Comparison of ENCODE assay signal across 11 cellular contexts in the genomic region with DNA sequence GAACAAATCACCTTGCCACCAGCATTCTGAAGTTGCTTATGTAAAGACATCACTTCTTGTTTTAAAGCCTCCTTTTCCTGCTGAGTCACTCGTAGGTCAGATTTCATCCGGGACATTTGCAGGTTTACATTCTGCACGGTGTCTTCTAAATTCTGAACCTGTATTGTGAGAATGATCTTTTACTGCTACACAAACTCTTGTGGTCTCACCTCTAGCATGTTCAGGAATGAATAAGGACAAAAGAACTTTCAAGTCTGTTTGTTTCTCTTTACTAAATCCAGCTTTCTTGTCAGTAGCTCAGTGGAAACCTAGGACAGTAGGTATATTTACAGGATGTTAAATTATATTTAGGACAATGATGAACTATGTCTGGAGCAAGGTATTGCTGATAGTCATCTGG.
DNase-seq lines count a peak whose midpoint lies in the region; ATAC-seq, FAIRE-seq and TF ChIP-seq lines count a peak whose summit lies in the region.
"Had no signal": no experiment of that assay in that cellular context is flagged by ENCODE, and none has a peak within 500 bp of the region (broad histone marks: within the 10 kb centered on the region; RNA-seq: fewer than 3 reads in every experiment).

No MANE protein-coding gene starts in this region.

- intact Hi-C loops in GM12878 (cut with micrococcal nuclease; ENCODE audit: unreplicated experiment) (no loop called here), pancreas (cut with DNase I) (no loop called here), posterior cingulate gyrus (cut with DNase I) (no loop called here), adrenal gland (cut with DNase I) (no loop called here)

- H3K4me3 ChIP-seq in GM12878 (no peak overlapping the region), pancreas (no peak overlapping the region), adrenal gland (no peak overlapping the region)

- TF ChIP-seq POLR2A in GM12878 (IDR thresholded peaks at IDR 0.05; ENCODE audit: low read depth, low read length) (no peak), adrenal gland (IDR thresholded peaks at IDR 0.05) (no peak)

- no peaks in the 10 kb centered on the region for H3K79me2 ChIP-seq in GM12878 (ENCODE audit: control insufficient read depth, insufficient read depth, low read length)

- POLR2A ChIA-PET in GM12878 (lab: Charles Lee), result interaction anchor here (1.4 kb wide), 1 partner anchor 34 kb away, joined by 3 read pairs; no protein-coding TSS in a partner anchor

- H3K9me3 ChIP-seq in GM12878 (replicated peaks; ENCODE audit: control insufficient read depth, insufficient read depth, low read length) (no peaks in the 10 kb centered on the region), pancreas (no peaks in the 10 kb centered on the region), adrenal gland (replicated peaks in 1 of 3) (no peaks in the 10 kb centered on the region)

- RAD21 ChIA-PET in GM12878 (lab: Charles Lee; ENCODE audit: unreplicated experiment), result interaction anchor here (3.6 kb wide), 2 partner anchors 21 to 119 kb away, joined by 16 to 24 read pairs; no protein-coding TSS in a partner anchor

- CTCF ChIA-PET in GM12878 (lab: Yijun Ruan, JAX), result interaction anchor here (1.0 kb wide), 1 partner anchor 27 kb away, joined by 3 read pairs; no protein-coding TSS in a partner anchor

- peaks cover 30% of the 10 kb centered on the region for H3K4me1 ChIP-seq in GM12878 (ENCODE audit: control insufficient read depth, insufficient read depth, low read length)
- peaks cover 0 to 5% (median 0%) of the 10 kb centered on the region in 3 donors for H3K4me1 ChIP-seq in pancreas
- peaks cover 0 to 15% of the 10 kb centered on the region in 2 donors for H3K4me1 ChIP-seq in adrenal gland (replicated peaks in 1 of 2)

- BruUV-seq in GM12878 (replicated peaks; lab: Mats Ljungman, UMichigan), result no TSS peak

- H3K9ac ChIP-seq in GM12878 (ENCODE audit: control insufficient read depth, insufficient read depth, low read length), result no peak overlapping the region

- in situ Hi-C loops in GM12878 (cut with MboI), result no loop called here

- H3K27ac ChIP-seq in GM12878 (ENCODE audit: control insufficient read depth, insufficient read depth), result peak overlapping the region; percentile 54
- H3K27ac ChIP-seq in pancreas, result no peak overlapping the region
- no peak overlapping the region for H3K27ac ChIP-seq in adrenal gland

- TF ChIP-seq CTCF in GM12878 (IDR thresholded peaks at IDR 0.05 in 2 of 3, conservative IDR thresholded peaks at IDR 0.05 in 1 of 3; ENCODE audit: control insufficient read depth in 2 of 3, extremely low read depth in 1 of 3, insufficient read depth in 1 of 3, low read depth in 3 of 3, low read length in 3 of 3), result no peak
- no peak for TF ChIP-seq CTCF in pancreas (IDR thresholded peaks at IDR 0.05)
- no peak for TF ChIP-seq CTCF in adrenal gland (IDR thresholded peaks at IDR 0.05)

- DNase-seq in NCI-H2171 treated with DMSO at 0.1 percent for 48 hours (lab: John Stamatoyannopoulos, UW) (peak; percentile 20), NCI-H2171 (lab: John Stamatoyannopoulos, UW) (no peak), LHCN-M2 (ENCODE audit: low read depth) (peak; percentile 26), GM12878 (ENCODE audit: low read depth, low spot score) (no peak), pancreas (no peak), posterior cingulate gyrus (no peak), adrenal gland (no peak)
- DNase-seq: hypothalamus; stimulated activated naive CD4-positive, alpha-beta T cell had no signal

- H4K20me1 ChIP-seq in GM12878 (ENCODE audit: control insufficient read depth, insufficient read depth), result no peaks in the 10 kb centered on the region

- ATAC-seq in GM12878 (no peak), pancreas (peak in 3 of 4 donors; percentile 34 to 49 (median 46)), HG03457 (IDR thresholded peaks at IDR 0.05; ENCODE audit: unreplicated experiment) (no peak)

- H3K27me3 ChIP-seq in GM12878 (replicated peaks in 1 of 2; ENCODE audit: control insufficient read depth in 2 of 2, insufficient read depth in 2 of 2, low read length in 1 of 2) (no peaks in the 10 kb centered on the region), pancreas (no peaks in the 10 kb centered on the region), adrenal gland (no peaks in the 10 kb centered on the region)

- H3K36me3 ChIP-seq in GM12878 (ENCODE audit: control insufficient read depth in 2 of 2, insufficient read depth in 2 of 2, low read length in 1 of 2) (peaks cover 7 to 43% of the 10 kb centered on the region in 2 experiments), pancreas (no peaks in the 10 kb centered on the region), adrenal gland (replicated peaks in 1 of 2) (peaks cover 0 to 29% of the 10 kb centered on the region in 2 donors)

- peak; percentile 49 for FAIRE-seq in GM12878 (lab: Jason Lieb, UNC)
- no peak for FAIRE-seq in pancreas (lab: Jason Lieb, UNC)
- FAIRE-seq: GM18507 had no signal

- H3K4me2 ChIP-seq in GM12878 (ENCODE audit: control insufficient read depth, insufficient read depth), result no peak overlapping the region

- SMC1A ChIA-PET in GM12878 (lab: Charles Lee; ENCODE audit: uncharacterized antibody, unreplicated experiment), result interaction anchor here (0.7 to 3.8 kb wide), 9 partner anchors 9 to 118 kb away, joined by 3 to 40 read pairs (median 5); no protein-coding TSS in a partner anchor

- H2AFZ ChIP-seq in GM12878 (ENCODE audit: control insufficient read depth, low read depth, low read length), result no peak overlapping the region

- no peak for TF ChIP-seq EP300 in GM12878 (IDR thresholded peaks at IDR 0.05; ENCODE audit: borderline replicate concordance in 1 of 2, control insufficient read depth in 1 of 2, low read depth in 2 of 2, low read length in 2 of 2)

- TF ChIP-seq RAD21 in GM12878 (IDR thresholded peaks at IDR 0.05; ENCODE audit: insufficient read depth, low read depth, low read length), result no peak

- WGBS in GM12878 (ENCODE audit: insufficient coverage, insufficient replicate concordance, low lambda C conversion rate, missing lambda C conversion rate), result 5% methylated on average over 3 of the region's 3 CpGs
- 37 to 38% methylated on average over 3 of the region's 3 CpGs for WGBS in pancreas, 2 donors
- 63 to 77% (median 68%) methylated on average over 3 of the region's 3 CpGs for WGBS in adrenal gland, 4 donors

TF ChIP-seq in GM12878, 131 proteins besides CTCF, POLR2A, EP300 and RAD21:
- TF ChIP-seq TAF1 (IDR thresholded peaks at IDR 0.05; ENCODE audit: borderline replicate concordance, low read depth, low read length) (no peak), RUNX3 (IDR thresholded peaks at IDR 0.05; ENCODE audit: low read length) (peak; percentile 57; the same call in 1 of the 2 replicates), CREB1 (IDR thresholded peaks at IDR 0.05; ENCODE audit: low read depth) (no peak)

Comparison
In these comparisons a context has a peak if more than half of its experiments do, and no peak if none do; other contexts are left out.
1. DNase-seq: peak in NCI-H2171 treated with DMSO at 0.1 percent for 48 hours (single experiment) and LHCN-M2 (single experiment); none in NCI-H2171 (single experiment), GM12878 (single experiment), pancreas (0 of 6), posterior cingulate gyrus (0 of 10) and adrenal gland (0 of 7).
2. ATAC-seq: peak in pancreas (3 of 4); none in GM12878 (single experiment) and HG03457 (single experiment).